Comparison of ENCODE assay signal across 1 cellular context in genomic region chr3:194271459-194272035, GRCh38.
A peak's percentile ranks its signal among the peaks of the same experiment; 100 is the strongest.
TF ChIP-seq lines count a peak whose summit lies in the region.

No MANE protein-coding gene starts in this region.

TF ChIP-seq in SK-N-SH treated with all-trans-retinoic acid at 6 μM for 48 hours, 23 proteins besides CTCF, POLR2A, EP300 and RAD21 (continued from another document):
- TF ChIP-seq POU6F1 (CRISPR knock-in tag; IDR thresholded peaks at IDR 0.05; ENCODE audit: borderline replicate concordance, low read depth) (no peak), ZNF565 (CRISPR knock-in tag; conservative IDR thresholded peaks at IDR 0.05; ENCODE audit: low read depth) (peak; percentile 37; the same call in 1 of the 2 replicates), OSR1 (CRISPR knock-in tag; IDR thresholded peaks at IDR 0.05) (no peak), ZNF70 (CRISPR knock-in tag; IDR thresholded peaks at IDR 0.05) (peak; percentile 13; the same call in 1 of the 2 replicates)
